6 cellular contexts compared by ENCODE assay signal in genomic region chr3:13492976-13493866, GRCh38. TPM values are rescaled to one million over a fixed set of nuclear protein-coding genes. Genes with fewer than 3 reads are reported as not detected.
"Had no signal": no experiment of that assay in that cellular context is flagged by ENCODE, and none has a peak within 500 bp of the region (broad histone marks: within the 10 kb centered on the region; RNA-seq: fewer than 3 reads in every experiment).

No MANE protein-coding gene starts in this region.

- ATAC-seq: gastrocnemius medialis had no signal

- H3K9me3 Mint-ChIP-seq: activated naive CD4-positive, alpha-beta T cell treated with anti-CD3 and anti-CD28 coated beads, Interleukin-2, amount 10 ng/mL, durations not matched to agents 7 days and 5 days; activated T-helper 2 cell treated with anti-CD3 and anti-CD28 coated beads, Interferon-gamma antibody, Interleukin-2, Interleukin-4, amounts not matched to agents 10 μg/mL and 5 μg/mL and 100 μg/mL, durations not matched to agents 14 hours and 24 hours and 36 hours had no signal

- H3K27me3 ChIP-seq: gastrocnemius medialis had no signal

- H3K27ac ChIP-seq: gastrocnemius medialis had no signal

- H3K4me3 Mint-ChIP-seq: activated naive CD4-positive, alpha-beta T cell treated with anti-CD3 and anti-CD28 coated beads, Interleukin-2, amount 10 ng/mL, durations not matched to agents 7 days and 5 days had no signal

- H3K36me3 ChIP-seq: gastrocnemius medialis had no signal

- H3K4me3 ChIP-seq: gastrocnemius medialis had no signal

- H3K9me3 ChIP-seq: gastrocnemius medialis had no signal

- DNase-seq: activated CD4-positive, CD25-positive, alpha-beta regulatory T cell treated with anti-CD3 and anti-CD28 coated beads, Interleukin-2, amount 50 U/mL, for 72 hours; activated naive CD4-positive, alpha-beta T cell treated with anti-CD3 and anti-CD28 coated beads, Interleukin-2, amount 10 ng/mL, durations not matched to agents 7 days and 5 days; kidney glomerular epithelial cell; trophoblast cell had no signal

- H3K27ac Mint-ChIP-seq: activated naive CD4-positive, alpha-beta T cell treated with anti-CD3 and anti-CD28 coated beads, Interleukin-2, amount 10 ng/mL, durations not matched to agents 7 days and 5 days; activated T-helper 2 cell treated with anti-CD3 and anti-CD28 coated beads, Interferon-gamma antibody, Interleukin-2, Interleukin-4, amounts not matched to agents 10 μg/mL and 5 μg/mL and 100 μg/mL, durations not matched to agents 14 hours and 24 hours and 36 hours had no signal

- H3K36me3 Mint-ChIP-seq: activated naive CD4-positive, alpha-beta T cell treated with anti-CD3 and anti-CD28 coated beads, Interleukin-2, amount 10 ng/mL, durations not matched to agents 7 days and 5 days had no signal

RNA-seq across cellular contexts. Expression of gene FBLN2, which starts 55.7 kb away (rescaled TPM):
- total RNA-seq: activated T-helper 2 cell treated with anti-CD3 and anti-CD28 coated beads, Interferon-gamma antibody, Interleukin-2, Interleukin-4, amounts not matched to agents 10 μg/mL and 5 μg/mL and 100 μg/mL, durations not matched to agents 14 hours and 24 hours and 36 hours had no signal
